In genomic region chr7:16491148-16491547, GRCh38 we compare ENCODE assay signal across 24 cellular contexts. TPM values are rescaled to one million over a fixed set of nuclear protein-coding genes. Genes with fewer than 3 reads are reported as not detected.
"Had no signal": no experiment of that assay in that cellular context is flagged by ENCODE, and none has a peak within 500 bp of the region (broad histone marks: within the 10 kb centered on the region; RNA-seq: fewer than 3 reads in every experiment).

No MANE protein-coding gene starts in this region.

- DNase-seq: activated CD4-positive, CD25-positive, alpha-beta regulatory T cell; activated CD8-positive, alpha-beta memory T cell treated with anti-CD3 and anti-CD28 coated beads, Interleukin-2, amount 50 U/mL, for 4 hours; activated CD8-positive, alpha-beta T cell treated with anti-CD3 and anti-CD28 coated beads, Interleukin-2, amount 10 ng/mL, durations not matched to agents 7 days and 5 days; activated gamma-delta T cell treated with Interleukin-2 at 50 U/mL for 16 hours; activated T-cell treated with anti-CD3 and anti-CD28 coated beads, Interleukin-2, amount 50 U/mL, for 72 hours; amygdala; brain microvascular endothelial cell; cerebellar nuclear complex; effector memory CD8-positive, alpha-beta T cell; gastrocnemius medialis; heart right ventricle; left ventricle myocardium inferior; natural killer cell; occipital lobe; right cardiac atrium; stimulated activated naive CD8-positive, alpha-beta T cell treated with anti-CD3 and anti-CD28 coated beads, Interleukin-15, Interleukin-2, amounts not matched to agents 100 U/mL and 50 U/mL, for 24 hours; transverse colon had no signal

- ATAC-seq: activated CD8-positive, alpha-beta T cell treated with anti-CD3 and anti-CD28 coated beads, Interleukin-2, amount 10 ng/mL, durations not matched to agents 7 days and 5 days; activated T-cell treated with anti-CD3 and anti-CD28 coated beads, Interleukin-2, amount 50 U/mL, for 72 hours; effector memory CD8-positive, alpha-beta T cell; gastrocnemius medialis; heart right ventricle; natural killer cell; right cardiac atrium; stimulated activated naive CD8-positive, alpha-beta T cell treated with anti-CD3 and anti-CD28 coated beads, Interleukin-15, Interleukin-2, amounts not matched to agents 100 U/mL and 50 U/mL, for 24 hours had no signal

- H3K27me3 ChIP-seq: brain microvascular endothelial cell, gastrocnemius medialis, heart right ventricle, transverse colon had no signal

- H3K9me3 ChIP-seq: gastrocnemius medialis, heart right ventricle, left ventricle myocardium inferior, transverse colon had no signal

- H3K4me1 ChIP-seq: gastrocnemius medialis, heart right ventricle, left ventricle myocardium inferior had no signal

- H3K27me3 Mint-ChIP-seq: dendritic cell treated with granulocyte-macrophage colony-stimulating factor and Interleukin-4, amounts not matched to agents 40 ng/mL and 50 ng/mL, for 4 days; progenitor cell of endocrine pancreas had no signal

- H3K9me3 Mint-ChIP-seq: activated CD4-positive, alpha-beta T cell treated with anti-CD3 and anti-CD28 coated beads, Interleukin-2, amount 10 ng/mL, durations not matched to agents 24 days and 14 days; activated T-cell treated with anti-CD3 and anti-CD28 coated beads, Interleukin-2, amount 50 U/mL, for 72 hours; dendritic cell treated with granulocyte-macrophage colony-stimulating factor and Interleukin-4, amounts not matched to agents 40 ng/mL and 50 ng/mL, for 4 days; effector memory CD8-positive, alpha-beta T cell; memory B cell; natural killer cell had no signal

- H3K36me3 Mint-ChIP-seq: activated naive CD8-positive, alpha-beta T cell; memory B cell; natural killer cell had no signal

- H3K36me3 ChIP-seq: brain microvascular endothelial cell, gastrocnemius medialis, heart right ventricle, left ventricle myocardium inferior, transverse colon had no signal

- H3K4me3 Mint-ChIP-seq: activated CD4-positive, alpha-beta T cell treated with anti-CD3 and anti-CD28 coated beads, Interleukin-2, amount 10 ng/mL, durations not matched to agents 24 days and 14 days; activated CD8-positive, alpha-beta T cell treated with anti-CD3 and anti-CD28 coated beads, Interleukin-2, amount 10 ng/mL, durations not matched to agents 7 days and 5 days; activated naive CD8-positive, alpha-beta T cell; activated T-cell treated with anti-CD3 and anti-CD28 coated beads, Interleukin-2, amount 50 U/mL, for 72 hours; dendritic cell treated with granulocyte-macrophage colony-stimulating factor and Interleukin-4, amounts not matched to agents 40 ng/mL and 50 ng/mL, for 4 days; effector memory CD8-positive, alpha-beta T cell; memory B cell; natural killer cell had no signal

- H3K27ac ChIP-seq: brain microvascular endothelial cell, gastrocnemius medialis, heart right ventricle, left ventricle myocardium inferior had no signal

- H3K4me3 ChIP-seq: gastrocnemius medialis, heart right ventricle, left ventricle myocardium inferior, transverse colon had no signal

- H3K27ac Mint-ChIP-seq: activated CD4-positive, alpha-beta T cell treated with anti-CD3 and anti-CD28 coated beads, Interleukin-2, amount 10 ng/mL, durations not matched to agents 24 days and 14 days; activated CD8-positive, alpha-beta T cell treated with anti-CD3 and anti-CD28 coated beads, Interleukin-2, amount 10 ng/mL, durations not matched to agents 7 days and 5 days; activated naive CD8-positive, alpha-beta T cell; activated T-cell treated with anti-CD3 and anti-CD28 coated beads, Interleukin-2, amount 50 U/mL, for 72 hours; dendritic cell treated with granulocyte-macrophage colony-stimulating factor and Interleukin-4, amounts not matched to agents 40 ng/mL and 50 ng/mL, for 4 days; effector memory CD8-positive, alpha-beta T cell; memory B cell; natural killer cell; progenitor cell of endocrine pancreas had no signal

- H3K4me1 Mint-ChIP-seq: memory B cell had no signal

RNA-seq across cellular contexts. Expression of gene SOSTDC1, which starts 25.6 kb away (rescaled TPM):
- total RNA-seq: activated CD4-positive, alpha-beta T cell treated with anti-CD3 and anti-CD28 coated beads, Interleukin-2, amount 10 ng/mL, durations not matched to agents 24 days and 14 days; activated CD8-positive, alpha-beta T cell treated with anti-CD3 and anti-CD28 coated beads, Interleukin-2, amount 10 ng/mL, durations not matched to agents 7 days and 5 days; activated T-cell treated with anti-CD3 and anti-CD28 coated beads, Interleukin-2, amount 50 U/mL, for 72 hours; epithelial cell of proximal tubule; gastrocnemius medialis; natural killer cell; T-helper 2 cell treated with Interferon-gamma antibody and Interleukin-4, amounts not matched to agents 100 ng/mL and 5 ng/mL, for 36 hours had no signal

RNA-seq across cellular contexts. Expression of gene LRRC72, which starts 35.5 kb away (rescaled TPM):
- total RNA-seq: activated CD4-positive, alpha-beta T cell treated with anti-CD3 and anti-CD28 coated beads, Interleukin-2, amount 10 ng/mL, durations not matched to agents 24 days and 14 days; activated CD8-positive, alpha-beta T cell treated with anti-CD3 and anti-CD28 coated beads, Interleukin-2, amount 10 ng/mL, durations not matched to agents 7 days and 5 days; activated T-cell treated with anti-CD3 and anti-CD28 coated beads, Interleukin-2, amount 50 U/mL, for 72 hours; epithelial cell of proximal tubule; gastrocnemius medialis; heart right ventricle; left ventricle myocardium inferior; natural killer cell; occipital lobe; progenitor cell of endocrine pancreas; right cardiac atrium; T-helper 2 cell treated with Interferon-gamma antibody and Interleukin-4, amounts not matched to agents 100 ng/mL and 5 ng/mL, for 36 hours; transverse colon had no signal
- polyA plus RNA-seq: heart right ventricle, right cardiac atrium had no signal
